ENCODE assay signal across 16 cellular contexts in the genomic region with DNA sequence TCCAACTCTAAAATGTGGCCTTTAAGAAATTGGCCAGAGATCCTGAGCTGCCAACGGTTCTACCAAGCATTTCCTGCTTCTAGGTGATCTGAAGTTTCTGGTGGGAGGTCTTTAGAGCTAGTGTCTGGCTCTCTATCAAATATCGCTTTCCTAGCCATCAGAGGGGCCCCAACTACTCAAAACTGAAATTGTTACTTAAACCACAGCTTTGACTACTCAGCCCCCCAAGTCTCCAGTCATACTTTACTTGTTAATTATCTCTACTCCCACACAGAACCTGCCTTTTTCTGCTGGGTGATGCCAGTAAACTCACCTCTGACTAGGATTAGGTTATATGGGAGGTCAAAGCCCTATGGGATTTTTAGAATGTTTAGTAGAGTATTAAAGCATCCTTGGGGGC.
DNase-seq lines count a peak whose midpoint lies in the region; ATAC-seq, FAIRE-seq and TF ChIP-seq lines count a peak whose summit lies in the region.
"Had no signal": no experiment of that assay in that cellular context is flagged by ENCODE, and none has a peak within 500 bp of the region (broad histone marks: within the 10 kb centered on the region; RNA-seq: fewer than 3 reads in every experiment).

No MANE protein-coding gene starts in this region.

- peaks cover 55% of the 10 kb centered on the region for H3K27me3 ChIP-seq in OCI-LY3 (ENCODE audit: low read depth, low read length)

- H3K27ac Mint-ChIP-seq in activated naive CD4-positive, alpha-beta T cell treated with anti-CD3 and anti-CD28 coated beads for 36 hours: no peak overlapping the region
- H3K27ac Mint-ChIP-seq in stimulated activated effector memory CD8-positive, alpha-beta T cell treated with anti-CD3 and anti-CD28 coated beads, Interleukin-12 subunit alpha, Interleukin-12 subunit beta, amount 100 ng/mL, for 72 hours: no peak overlapping the region
- H3K27ac Mint-ChIP-seq: CD8-positive, alpha-beta memory T cell; H9 had no signal

- no peak overlapping the region for H3K4me3 Mint-ChIP-seq in activated naive CD4-positive, alpha-beta T cell treated with anti-CD3 and anti-CD28 coated beads for 36 hours
- no peak overlapping the region for H3K4me3 Mint-ChIP-seq in stimulated activated effector memory CD8-positive, alpha-beta T cell treated with anti-CD3 and anti-CD28 coated beads, Interleukin-12 subunit alpha, Interleukin-12 subunit beta, amount 100 ng/mL, for 72 hours
- H3K4me3 Mint-ChIP-seq: CD8-positive, alpha-beta memory T cell; H9 had no signal

- H3K9me3 Mint-ChIP-seq in activated naive CD4-positive, alpha-beta T cell treated with anti-CD3 and anti-CD28 coated beads for 36 hours: no peaks in the 10 kb centered on the region
- no peaks in the 10 kb centered on the region for H3K9me3 Mint-ChIP-seq in stimulated activated effector memory CD8-positive, alpha-beta T cell treated with anti-CD3 and anti-CD28 coated beads, Interleukin-12 subunit alpha, Interleukin-12 subunit beta, amount 100 ng/mL, for 72 hours
- H3K9me3 Mint-ChIP-seq: CD8-positive, alpha-beta memory T cell; H9 had no signal

- FAIRE-seq in GM18507 (lab: Jason Lieb, UNC): peak; percentile 47

- intact Hi-C loops in activated naive CD4-positive, alpha-beta T cell treated with anti-CD3 and anti-CD28 coated beads for 36 hours (cut with micrococcal nuclease): no loop called here

- H3K9me3 ChIP-seq in OCI-LY3 (ENCODE audit: insufficient read depth, low read length): no peaks in the 10 kb centered on the region

- H3K27me3 Mint-ChIP-seq in activated naive CD4-positive, alpha-beta T cell treated with anti-CD3 and anti-CD28 coated beads for 36 hours (ENCODE audit: low read depth): no peaks in the 10 kb centered on the region

- no peak for TF ChIP-seq CTCF in OCI-LY3 (IDR thresholded peaks at IDR 0.05; ENCODE audit: low read depth, low read length)

- peaks cover 45% of the 10 kb centered on the region for H3K4me1 ChIP-seq in OCI-LY3 (ENCODE audit: low read length)

- H3K9ac ChIP-seq in OCI-LY3 (ENCODE audit: low read length): peak overlapping the region; percentile 16; the same call in 1 of the 2 replicates

- no peak overlapping the region for H2AFZ ChIP-seq in OCI-LY3 (ENCODE audit: low read depth, low read length)

- DNase-seq in activated naive CD4-positive, alpha-beta T cell treated with anti-CD3 and anti-CD28 coated beads for 36 hours: peak; percentile 29
- DNase-seq in activated naive CD4-positive, alpha-beta T cell treated with Interleukin-2 at 50 U/mL for 16 hours: no peak
- DNase-seq in GM18507 (ENCODE audit: extremely low spot score, insufficient read length, low read depth): no peak
- no peak for DNase-seq in stimulated activated effector memory CD8-positive, alpha-beta T cell treated with anti-CD3 and anti-CD28 coated beads, Interleukin-12 subunit alpha, Interleukin-12 subunit beta, amount 100 ng/mL, for 72 hours (ENCODE audit: low spot score in 2 of 2)
- no peak for DNase-seq in NK-92 (lab: John Stamatoyannopoulos, UW; ENCODE audit: unreplicated experiment)
- DNase-seq: CD8-positive, alpha-beta memory T cell; H9; IMR-90; NCI-H1436; NCI-H2081; NCI-H345; NCI-H526 treated with DMSO at 0.1 percent for 48 hours; NK-92 treated with Interleukin-12 subunit alpha and Interleukin-12 subunit beta, amount 100 ng/mL, for 24 hours; PC-3 had no signal

- ATAC-seq in stimulated activated effector memory CD8-positive, alpha-beta T cell treated with anti-CD3 and anti-CD28 coated beads, Interleukin-12 subunit alpha, Interleukin-12 subunit beta, amount 100 ng/mL, for 72 hours: peak; percentile 96
- no peak for ATAC-seq in HG03439 (IDR thresholded peaks at IDR 0.05; ENCODE audit: unreplicated experiment)
- ATAC-seq: PC-3 had no signal

- H3K36me3 ChIP-seq in OCI-LY3 (replicated peaks; ENCODE audit: low read depth, low read length): no peaks in the 10 kb centered on the region

- H3K4me1 Mint-ChIP-seq in activated naive CD4-positive, alpha-beta T cell treated with anti-CD3 and anti-CD28 coated beads for 36 hours (ENCODE audit: low read depth): peaks cover 45% of the 10 kb centered on the region
- H3K4me1 Mint-ChIP-seq in stimulated activated effector memory CD8-positive, alpha-beta T cell treated with anti-CD3 and anti-CD28 coated beads, Interleukin-12 subunit alpha, Interleukin-12 subunit beta, amount 100 ng/mL, for 72 hours: peaks cover 15% of the 10 kb centered on the region
- H3K4me1 Mint-ChIP-seq: H9 had no signal

- H3K27ac ChIP-seq in OCI-LY3 (ENCODE audit: low read length): peak overlapping the region; percentile 28

- H3K36me3 Mint-ChIP-seq in activated naive CD4-positive, alpha-beta T cell treated with anti-CD3 and anti-CD28 coated beads for 36 hours (ENCODE audit: low read depth): no peaks in the 10 kb centered on the region
- H3K36me3 Mint-ChIP-seq in stimulated activated effector memory CD8-positive, alpha-beta T cell treated with anti-CD3 and anti-CD28 coated beads, Interleukin-12 subunit alpha, Interleukin-12 subunit beta, amount 100 ng/mL, for 72 hours: no peaks in the 10 kb centered on the region
- H3K36me3 Mint-ChIP-seq: CD8-positive, alpha-beta memory T cell had no signal

- H4K20me1 ChIP-seq in OCI-LY3 (ENCODE audit: insufficient read depth, low read length): no peaks in the 10 kb centered on the region

- CTCF ChIA-PET in activated naive CD4-positive, alpha-beta T cell treated with anti-CD3 and anti-CD28 coated beads for 36 hours (lab: Charles Lee): interaction anchor here (1.0 to 6.8 kb wide), 2 partner anchors 10 to 26 kb away, joined by 3 to 41 read pairs; no protein-coding TSS in a partner anchor

- peak overlapping the region; percentile 81 for H3K4me2 ChIP-seq in OCI-LY3 (ENCODE audit: low read length)

- no peaks in the 10 kb centered on the region for H3K79me2 ChIP-seq in OCI-LY3 (ENCODE audit: low read length)

- peak overlapping the region; percentile 52 for H3K4me3 ChIP-seq in OCI-LY3 (ENCODE audit: low read length)
